ENCODE assay signal across 1 cellular context in genomic region chr19:1490020-1490310, GRCh38.
TF ChIP-seq lines count a peak whose summit lies in the region.

No MANE protein-coding gene starts in this region.

TF ChIP-seq in HepG2, 621 proteins besides CTCF, POLR2A, EP300 and RAD21 (continues in another document):
- no peak for TF ChIP-seq ZNF121 (CRISPR knock-in tag; IDR thresholded peaks at IDR 0.05)
- no peak for TF ChIP-seq ZNF280D (CRISPR knock-in tag; IDR thresholded peaks at IDR 0.05)
- 0 out of 2 replicates have a peak, but pooled peaks have one; percentile 66 for TF ChIP-seq GFI1 (CRISPR knock-in tag; IDR thresholded peaks at IDR 0.05; ENCODE audit: borderline replicate concordance)
- no peak for TF ChIP-seq GLMP (CRISPR knock-in tag; IDR thresholded peaks at IDR 0.05; ENCODE audit: borderline replicate concordance)
- no peak for TF ChIP-seq ZBTB2 (CRISPR knock-in tag; IDR thresholded peaks at IDR 0.05; ENCODE audit: low read depth)
- peak; percentile 85 for TF ChIP-seq PHF8 (CRISPR knock-in tag; IDR thresholded peaks at IDR 0.05)
- 0 out of 2 replicates have a peak, but pooled peaks have one; percentile 35 for TF ChIP-seq THAP9 (CRISPR knock-in tag; IDR thresholded peaks at IDR 0.05; ENCODE audit: borderline replicate concordance)
- TF ChIP-seq CBX5 (CRISPR knock-in tag; IDR thresholded peaks at IDR 0.05; ENCODE audit: borderline replicate concordance), result no peak
- no peak for TF ChIP-seq MTERF4 (CRISPR knock-in tag; IDR thresholded peaks at IDR 0.05)
- peak; percentile 69 for TF ChIP-seq ZNF883 (CRISPR knock-in tag; IDR thresholded peaks at IDR 0.05; ENCODE audit: not compliant biosample characterization)
- 0 out of 2 replicates have a peak, but pooled peaks have one; percentile 6 for TF ChIP-seq EED (CRISPR knock-in tag; IDR thresholded peaks at IDR 0.05)
- no peak for TF ChIP-seq MATR3 (CRISPR knock-in tag; IDR thresholded peaks at IDR 0.05)
- no peak for TF ChIP-seq ZHX2 (IDR thresholded peaks at IDR 0.05; ENCODE audit: low read depth)
- TF ChIP-seq ZHX2 (CRISPR knock-in tag; IDR thresholded peaks at IDR 0.05; ENCODE audit: borderline replicate concordance), result no peak
- TF ChIP-seq NPAS2 (CRISPR knock-in tag; IDR thresholded peaks at IDR 0.05; ENCODE audit: borderline replicate concordance), result no peak
- TF ChIP-seq TAF1 (CRISPR knock-in tag; IDR thresholded peaks at IDR 0.05), result peak; percentile 51; the same call in 1 of the 2 replicates
- no peak for TF ChIP-seq ZNF850 (CRISPR knock-in tag; conservative IDR thresholded peaks at IDR 0.05)
- peak; percentile 73; the same call in 1 of the 2 replicates for TF ChIP-seq ZNF333 (CRISPR knock-in tag; IDR thresholded peaks at IDR 0.05; ENCODE audit: borderline replicate concordance)
- no peak for TF ChIP-seq NFRKB (IDR thresholded peaks at IDR 0.05)
- 0 out of 2 replicates have a peak, but pooled peaks have one; percentile 26 for TF ChIP-seq HDAC1 (CRISPR knock-in tag; IDR thresholded peaks at IDR 0.05)
- 0 out of 2 replicates have a peak, but pooled peaks have one; percentile 49 for TF ChIP-seq ZNF160 (CRISPR knock-in tag; IDR thresholded peaks at IDR 0.05)
- no peak for TF ChIP-seq XBP1 (CRISPR knock-in tag; IDR thresholded peaks at IDR 0.05)
- TF ChIP-seq POLR2G (IDR thresholded peaks at IDR 0.05; ENCODE audit: low read depth, low read length), result peak; percentile 63
- TF ChIP-seq MXD1 (CRISPR knock-in tag; IDR thresholded peaks at IDR 0.05), result peak; percentile 67
- TF ChIP-seq NFIC (IDR thresholded peaks at IDR 0.05; ENCODE audit: low read length), result no peak
- 0 out of 2 replicates have a peak, but pooled peaks have one; percentile 77 for TF ChIP-seq EEA1 (CRISPR knock-in tag; IDR thresholded peaks at IDR 0.05; ENCODE audit: borderline replicate concordance)
- TF ChIP-seq ZNF501 (CRISPR knock-in tag; IDR thresholded peaks at IDR 0.05), result peak; percentile 80
- 0 out of 2 replicates have a peak, but pooled peaks have one; percentile 27 for TF ChIP-seq GLI4 (CRISPR knock-in tag; IDR thresholded peaks at IDR 0.05; ENCODE audit: borderline replicate concordance)
- no peak for TF ChIP-seq E2F5 (CRISPR knock-in tag; conservative IDR thresholded peaks at IDR 0.05)
- TF ChIP-seq SCMH1 (CRISPR knock-in tag; IDR thresholded peaks at IDR 0.05; ENCODE audit: borderline replicate concordance), result no peak
- no peak for TF ChIP-seq ZFYVE20 (CRISPR knock-in tag; IDR thresholded peaks at IDR 0.05; ENCODE audit: borderline replicate concordance, low read depth)
- no peak for TF ChIP-seq HBP1 (CRISPR knock-in tag; IDR thresholded peaks at IDR 0.05; ENCODE audit: low read depth)
- TF ChIP-seq ZBTB1 (CRISPR knock-in tag; IDR thresholded peaks at IDR 0.05; ENCODE audit: borderline replicate concordance), result no peak
- TF ChIP-seq CCDC6 (CRISPR knock-in tag; IDR thresholded peaks at IDR 0.05), result no peak
- no peak for TF ChIP-seq CREB1 (IDR thresholded peaks at IDR 0.05)
- TF ChIP-seq CREB1 (CRISPR knock-in tag; IDR thresholded peaks at IDR 0.05), result no peak
- no peak for TF ChIP-seq ZNF672 (CRISPR knock-in tag; IDR thresholded peaks at IDR 0.05)
- no peak for TF ChIP-seq MTA1 (CRISPR knock-in tag; IDR thresholded peaks at IDR 0.05; ENCODE audit: borderline replicate concordance)
- TF ChIP-seq ETV6 (CRISPR knock-in tag; conservative IDR thresholded peaks at IDR 0.05), result no peak
